36 cellular contexts compared by ENCODE assay signal in the genomic region with DNA sequence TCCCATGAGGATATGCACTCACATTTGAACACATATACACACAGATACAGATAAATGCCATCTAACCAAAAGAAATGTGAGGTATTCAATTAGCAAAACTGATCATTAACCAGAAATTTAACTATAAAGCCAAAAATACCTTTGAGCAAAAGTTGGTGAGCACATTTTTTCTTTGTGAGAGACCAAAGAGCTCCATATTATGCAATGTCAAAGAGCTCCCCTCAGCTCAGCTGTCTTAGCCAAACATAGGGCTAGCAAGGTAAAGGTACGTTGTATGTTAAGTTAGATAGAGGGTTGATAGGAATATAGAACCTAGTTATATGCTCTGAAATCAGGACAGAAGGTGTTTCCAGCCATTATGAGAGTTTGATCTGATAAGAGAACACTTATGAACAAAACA.
"Had no signal": no experiment of that assay in that cellular context is flagged by ENCODE, and none has a peak within 500 bp of the region (broad histone marks: within the 10 kb centered on the region; RNA-seq: fewer than 3 reads in every experiment).

No MANE protein-coding gene starts in this region.

- H3K36me3 ChIP-seq: adrenal gland, breast epithelium, cardiac muscle cell, colonic mucosa, esophagus muscularis mucosa, gastrocnemius medialis, heart left ventricle, WERI-Rb-1 had no signal

- H3K27ac ChIP-seq: adrenal gland, breast epithelium, cardiac muscle cell, colonic mucosa, dorsolateral prefrontal cortex, esophagus muscularis mucosa, foreskin keratinocyte, gastrocnemius medialis, heart left ventricle, WERI-Rb-1 had no signal

- H3K4me1 Mint-ChIP-seq: activated B cell treated with CpG ODN at 0.5 μM for 24 hours; activated naive CD4-positive, alpha-beta T cell treated with anti-CD3 and anti-CD28 coated beads, Interleukin-2, amount 50 U/mL, for 24 hours; activated naive CD8-positive, alpha-beta T cell treated with anti-CD3 and anti-CD28 coated beads for 36 hours; activated naive CD8-positive, alpha-beta T cell treated with anti-CD3 and anti-CD28 coated beads, Interleukin-2, amount 50 U/mL, for 24 hours; activated T-helper 17 cell treated with anti-CD3 and anti-CD28 coated beads, Interleukin-2, amount 50 U/mL, for 72 hours; brain had no signal

- H3K27ac Mint-ChIP-seq: activated B cell treated with CpG ODN at 0.5 μM for 24 hours; activated CD8-positive, alpha-beta T cell treated with anti-CD3 and anti-CD28 coated beads for 36 hours; activated naive CD4-positive, alpha-beta T cell treated with anti-CD3 and anti-CD28 coated beads, Interleukin-2, amount 50 U/mL, for 24 hours; activated naive CD8-positive, alpha-beta T cell treated with anti-CD3 and anti-CD28 coated beads for 36 hours; activated naive CD8-positive, alpha-beta T cell treated with anti-CD3 and anti-CD28 coated beads, Interleukin-2, amount 50 U/mL, for 24 hours; activated T-helper 17 cell treated with anti-CD3 and anti-CD28 coated beads, Interleukin-2, amount 50 U/mL, for 72 hours; brain; dendritic cell treated with granulocyte-macrophage colony-stimulating factor and Interleukin-4, amounts not matched to agents 40 ng/mL and 50 ng/mL, for 4 days; endodermal cell had no signal

- H3K4me3 ChIP-seq: adrenal gland, breast epithelium, cardiac muscle cell, colonic mucosa, dorsolateral prefrontal cortex, esophagus muscularis mucosa, gastrocnemius medialis, heart left ventricle had no signal

- H3K9me3 ChIP-seq: adrenal gland, colonic mucosa, esophagus muscularis mucosa, gastrocnemius medialis, heart left ventricle had no signal

- H3K4me3 Mint-ChIP-seq: activated B cell treated with CpG ODN at 0.5 μM for 24 hours; activated CD8-positive, alpha-beta T cell treated with anti-CD3 and anti-CD28 coated beads for 36 hours; activated naive CD4-positive, alpha-beta T cell treated with anti-CD3 and anti-CD28 coated beads, Interleukin-2, amount 50 U/mL, for 24 hours; activated naive CD8-positive, alpha-beta T cell treated with anti-CD3 and anti-CD28 coated beads for 36 hours; activated naive CD8-positive, alpha-beta T cell treated with anti-CD3 and anti-CD28 coated beads, Interleukin-2, amount 50 U/mL, for 24 hours; activated T-cell treated with anti-CD3 and anti-CD28 coated beads, Interleukin-2, amount 50 U/mL, for 4 hours; activated T-helper 17 cell treated with anti-CD3 and anti-CD28 coated beads, Interleukin-2, amount 50 U/mL, for 72 hours; brain; dendritic cell treated with granulocyte-macrophage colony-stimulating factor and Interleukin-4, amounts not matched to agents 40 ng/mL and 50 ng/mL, for 4 days; endodermal cell had no signal

- ATAC-seq: activated CD4-positive, CD25-positive, alpha-beta regulatory T cell treated with anti-CD3 and anti-CD28 coated beads, Interleukin-2, amount 50 U/mL, for 24 hours; activated CD8-positive, alpha-beta T cell treated with anti-CD3 and anti-CD28 coated beads for 36 hours; activated naive CD8-positive, alpha-beta T cell treated with anti-CD3 and anti-CD28 coated beads, Interleukin-2, amount 50 U/mL, for 24 hours; activated T-cell treated with anti-CD3 and anti-CD28 coated beads, Interleukin-2, amount 50 U/mL, for 4 hours; activated T-helper 17 cell treated with anti-CD3 and anti-CD28 coated beads, Interleukin-2, amount 50 U/mL, for 72 hours; foreskin keratinocyte; gastrocnemius medialis; heart left ventricle had no signal

- H3K36me3 Mint-ChIP-seq: activated naive CD4-positive, alpha-beta T cell treated with anti-CD3 and anti-CD28 coated beads, Interleukin-2, amount 50 U/mL, for 24 hours; activated naive CD8-positive, alpha-beta T cell treated with anti-CD3 and anti-CD28 coated beads for 36 hours; brain had no signal

- H3K9me3 Mint-ChIP-seq: activated B cell treated with CpG ODN at 0.5 μM for 24 hours; activated CD8-positive, alpha-beta T cell treated with anti-CD3 and anti-CD28 coated beads for 36 hours; activated naive CD4-positive, alpha-beta T cell treated with anti-CD3 and anti-CD28 coated beads, Interleukin-2, amount 50 U/mL, for 24 hours; activated naive CD8-positive, alpha-beta T cell treated with anti-CD3 and anti-CD28 coated beads for 36 hours; activated naive CD8-positive, alpha-beta T cell treated with anti-CD3 and anti-CD28 coated beads, Interleukin-2, amount 50 U/mL, for 24 hours; activated T-cell treated with anti-CD3 and anti-CD28 coated beads, Interleukin-2, amount 50 U/mL, for 4 hours; activated T-helper 17 cell treated with anti-CD3 and anti-CD28 coated beads, Interleukin-2, amount 50 U/mL, for 72 hours; brain; endodermal cell had no signal

- H3K4me1 ChIP-seq: adrenal gland, breast epithelium, colonic mucosa, esophagus muscularis mucosa, foreskin keratinocyte, gastrocnemius medialis, heart left ventricle had no signal

- DNase-seq: activated B cell treated with CpG ODN at 0.5 μM for 24 hours; activated CD4-positive, alpha-beta T cell treated with anti-CD3 and anti-CD28 coated beads for 48 hours; activated CD4-positive, alpha-beta T cell treated with anti-CD3 and anti-CD28 coated beads, Interleukin-2, amount 50 U/mL, for 1 hour; activated CD4-positive, alpha-beta T cell treated with anti-CD3 and anti-CD28 coated beads, Interleukin-2, amount 50 U/mL, for 48 hours; activated CD8-positive, alpha-beta memory T cell treated with anti-CD3 and anti-CD28 coated beads for 24 hours; activated CD8-positive, alpha-beta T cell treated with anti-CD3 and anti-CD28 coated beads for 36 hours; activated effector memory CD4-positive, alpha-beta T cell treated with Interleukin-2 at 50 U/mL for 16 hours; activated gamma-delta T cell treated with Interleukin-2 at 50 U/mL for 16 hours; activated naive CD4-positive, alpha-beta T cell treated with Interleukin-2 at 50 U/mL for 16 hours; activated naive CD8-positive, alpha-beta T cell treated with anti-CD3 and anti-CD28 coated beads for 36 hours; activated naive CD8-positive, alpha-beta T cell treated with anti-CD3 and anti-CD28 coated beads, Interleukin-2, amount 50 U/mL, for 24 hours; activated T-cell treated with anti-CD3 and anti-CD28 coated beads, Interleukin-2, amount 50 U/mL, for 4 hours; adrenal gland; amygdala; aorta; central memory CD4-positive, alpha-beta T cell; cerebellar nuclear complex; colonic mucosa; dorsolateral prefrontal cortex; effector memory CD4-positive, alpha-beta T cell; endodermal cell; erythroblast; foreskin keratinocyte; gastrocnemius medialis; glutamatergic neuron; heart left ventricle; T-helper 2 cell; WERI-Rb-1 had no signal

- H3K27me3 ChIP-seq: adrenal gland, breast epithelium, cardiac muscle cell, colonic mucosa, dorsolateral prefrontal cortex, gastrocnemius medialis, heart left ventricle had no signal

- H3K27me3 Mint-ChIP-seq: activated CD8-positive, alpha-beta T cell treated with anti-CD3 and anti-CD28 coated beads for 36 hours; activated naive CD4-positive, alpha-beta T cell treated with anti-CD3 and anti-CD28 coated beads, Interleukin-2, amount 50 U/mL, for 24 hours; activated naive CD8-positive, alpha-beta T cell treated with anti-CD3 and anti-CD28 coated beads for 36 hours; activated naive CD8-positive, alpha-beta T cell treated with anti-CD3 and anti-CD28 coated beads, Interleukin-2, amount 50 U/mL, for 24 hours; activated T-helper 17 cell treated with anti-CD3 and anti-CD28 coated beads, Interleukin-2, amount 50 U/mL, for 72 hours; dendritic cell treated with granulocyte-macrophage colony-stimulating factor and Interleukin-4, amounts not matched to agents 40 ng/mL and 50 ng/mL, for 4 days had no signal
